15 cellular contexts compared by ENCODE assay signal in the genomic region with DNA sequence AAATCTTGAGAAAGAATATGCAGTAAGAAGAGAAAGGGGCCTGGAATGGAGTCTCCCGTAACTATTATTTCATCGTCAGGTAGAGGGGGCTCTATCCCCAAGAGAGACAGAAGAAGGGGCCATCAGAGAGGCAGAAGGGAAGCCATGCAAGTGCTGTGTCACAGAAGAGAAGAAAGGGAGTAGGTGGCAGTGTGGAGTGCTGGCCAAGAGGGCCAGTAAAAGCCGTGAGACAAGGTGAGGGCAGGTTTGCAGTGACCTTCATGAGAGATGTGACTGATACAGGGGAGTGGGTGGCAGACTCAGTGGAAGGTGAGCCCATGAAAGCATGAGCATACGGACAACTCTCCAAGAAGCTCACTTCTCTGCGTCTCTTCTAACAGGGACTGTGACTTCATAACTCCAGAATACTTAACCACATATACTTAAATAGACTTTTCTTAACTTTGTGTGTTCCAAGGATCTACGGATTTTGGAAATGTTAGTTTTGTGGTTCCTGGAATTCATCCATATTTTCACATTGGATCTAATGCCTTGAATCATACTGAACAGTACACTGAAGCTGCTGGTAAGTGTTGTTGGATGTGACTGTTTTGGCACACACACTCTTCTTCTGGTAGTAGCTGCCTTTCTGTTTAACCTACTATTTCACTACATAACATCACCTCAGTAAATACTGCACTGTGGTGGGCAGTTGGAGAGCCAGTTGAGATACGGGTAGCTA. TPM values are rescaled to one million over a fixed set of nuclear protein-coding genes. Genes with fewer than 3 reads are reported as not detected.
A peak's percentile ranks its signal among the peaks of the same experiment; 100 is the strongest.
DNase-seq lines count a peak whose midpoint lies in the region; ATAC-seq, FAIRE-seq and TF ChIP-seq lines count a peak whose summit lies in the region.
"Had no signal": no experiment of that assay in that cellular context is flagged by ENCODE, and none has a peak within 500 bp of the region (broad histone marks: within the 10 kb centered on the region; RNA-seq: fewer than 3 reads in every experiment).

No MANE protein-coding gene starts in this region.

- no peaks in the 10 kb centered on the region for H3K36me3 ChIP-seq in astrocyte (ENCODE audit: insufficient read depth, low read length)
- peaks cover 2 to 83% of the 10 kb centered on the region in 2 donors for H3K36me3 ChIP-seq in psoas muscle (ENCODE audit: insufficient read depth in 1 of 2, low read depth in 1 of 2)

- H3K14ac ChIP-seq in H9 (ENCODE audit: insufficient read depth, low read length), result no peak overlapping the region

- no peak overlapping the region for H4K8ac ChIP-seq in H9 (replicated peaks; ENCODE audit: insufficient read length, low read depth, low read length)

- no peaks in the 10 kb centered on the region for H3K79me1 ChIP-seq in H9 (ENCODE audit: insufficient read depth, low read depth, low read length, poor library complexity, severe bottlenecking)

- H3K9me3 Mint-ChIP-seq in H9 (no peaks in the 10 kb centered on the region), astrocyte (ENCODE audit: unreplicated experiment) (no peaks in the 10 kb centered on the region)
- H3K9me3 Mint-ChIP-seq: T-helper 2 cell treated with Interferon-gamma antibody and Interleukin-4, amounts not matched to agents 5 μg/mL and 100 μg/mL, for 36 hours had no signal

- H2BK20ac ChIP-seq in H9 (ENCODE audit: low read depth, low read length, poor library complexity, severe bottlenecking), result no peak overlapping the region

- peaks cover 4% of the 10 kb centered on the region in 2 experiments for H3K4me1 Mint-ChIP-seq in H9
- H3K4me1 Mint-ChIP-seq in astrocyte (ENCODE audit: low read depth, unreplicated experiment), result no peaks in the 10 kb centered on the region

- H3K4me3 Mint-ChIP-seq in H9, result no peak overlapping the region
- no peak overlapping the region for H3K4me3 Mint-ChIP-seq in astrocyte (ENCODE audit: unreplicated experiment)
- H3K4me3 Mint-ChIP-seq: T-helper 2 cell treated with Interferon-gamma antibody and Interleukin-4, amounts not matched to agents 5 μg/mL and 100 μg/mL, for 36 hours had no signal

- no peak overlapping the region for H3K4ac ChIP-seq in H9 (ENCODE audit: low read depth, low read length)

- no peaks in the 10 kb centered on the region for H3K27me3 Mint-ChIP-seq in H9 (ENCODE audit: low read depth)
- no peaks in the 10 kb centered on the region for H3K27me3 Mint-ChIP-seq in astrocyte (ENCODE audit: low read depth, unreplicated experiment)

- no peak overlapping the region for H3K18ac ChIP-seq in H9 (ENCODE audit: insufficient read length, low read depth, low read length)

- no peaks in the 10 kb centered on the region for H4K20me1 ChIP-seq in H9 (ENCODE audit: control insufficient read depth, insufficient read depth, insufficient read length)
- H4K20me1 ChIP-seq in astrocyte (ENCODE audit: insufficient read depth, low read length), result peaks cover 4% of the 10 kb centered on the region

- H3K4me2 ChIP-seq in H9 (ENCODE audit: insufficient read depth, insufficient read length, low read length) (no peak overlapping the region), astrocyte (ENCODE audit: low read length) (no peak overlapping the region)

- H4K5ac ChIP-seq in H9 (ENCODE audit: insufficient read length, low read depth, low read length), result no peak overlapping the region

- H2AK5ac ChIP-seq in H9 (ENCODE audit: insufficient read length, low read length), result no peak overlapping the region

- peaks cover 0 to 6% (median 0%) of the 10 kb centered on the region in 3 experiments; a peak in 2 of 7 replicates for H3K36me3 Mint-ChIP-seq in H9 (ENCODE audit: insufficient read depth in 1 of 3, low read depth in 3 of 3)
- peaks cover 4% of the 10 kb centered on the region for H3K36me3 Mint-ChIP-seq in astrocyte (ENCODE audit: low read depth, unreplicated experiment)

- H3K79me2 ChIP-seq in H9 (ENCODE audit: insufficient read depth, low read length) (no peaks in the 10 kb centered on the region), astrocyte (ENCODE audit: insufficient read depth, low read length) (no peaks in the 10 kb centered on the region)

- no peak overlapping the region for H3K23ac ChIP-seq in H9 (ENCODE audit: insufficient read length, low read depth, low read length)

- no peaks in the 10 kb centered on the region for H3K4me1 ChIP-seq in H9 (ENCODE audit: insufficient read depth, low read length)
- H3K4me1 ChIP-seq in astrocyte (ENCODE audit: insufficient read depth, low read length), result no peaks in the 10 kb centered on the region
- H3K4me1 ChIP-seq in psoas muscle, result peaks cover 20% of the 10 kb centered on the region
- no peaks in the 10 kb centered on the region for H3K4me1 ChIP-seq in foreskin keratinocyte

- WGBS in H9 (ENCODE audit: extremely low coverage, insufficient read length, low lambda C conversion rate), result no CpG with 5 or more reads among the region's 7 CpGs
- WGBS in psoas muscle, 3 donors, result 43 to 61% (median 47%) methylated on average over 7 of the region's 7 CpGs

- H2BK12ac ChIP-seq in H9 (ENCODE audit: insufficient read length, low read depth, low read length), result no peak overlapping the region

- H3K27ac ChIP-seq in H9 (ENCODE audit: insufficient read length, low read depth, low read length) (no peak overlapping the region), astrocyte (ENCODE audit: low read depth, low read length) (no peak overlapping the region), psoas muscle (peak overlapping the region; percentile 90), foreskin keratinocyte (no peak overlapping the region)

- H2BK5ac ChIP-seq in H9 (ENCODE audit: insufficient read length, low read length), result no peak overlapping the region

- intact Hi-C loops in left ventricle myocardium superior (cut with micrococcal nuclease), result no loop called here
- intact Hi-C loops in psoas muscle (cut with DNase I), result no loop called here

- H2BK15ac ChIP-seq in H9 (ENCODE audit: low read depth, low read length), result no peak overlapping the region

- peak; percentile 66 for DNase-seq in H9
- DNase-seq in astrocyte (ENCODE audit: low read depth), result peak; percentile 54
- DNase-seq in left ventricle myocardium superior, result no peak
- no peak for DNase-seq in psoas muscle
- DNase-seq in inferior parietal cortex (ENCODE audit: extremely low spot score), result no peak
- DNase-seq in foreskin keratinocyte, result no peak
- no peak for DNase-seq in NCI-H2081 treated with DMSO at 0.1 percent for 48 hours (lab: John Stamatoyannopoulos, UW)
- DNase-seq: activated gamma-delta T cell, NCI-H226 had no signal

- H3T11ph ChIP-seq in H9 (ENCODE audit: low read length), result no peak overlapping the region

- H3K9ac ChIP-seq in H9 (ENCODE audit: extremely low read depth, insufficient read length, low read length) (no peak overlapping the region), astrocyte (ENCODE audit: low read length) (no peak overlapping the region)

- FAIRE-seq in astrocyte (lab: Jason Lieb, UNC), result no peak
- FAIRE-seq: colon, islet of Langerhans had no signal

- no peak overlapping the region for H2AFZ ChIP-seq in H9 (ENCODE audit: low read length)
- H2AFZ ChIP-seq in astrocyte (ENCODE audit: low read depth, low read length), result no peak overlapping the region

- no peaks in the 10 kb centered on the region for H3K23me2 ChIP-seq in H9 (ENCODE audit: insufficient read length, low read depth, low read length, poor library complexity, severe bottlenecking)

- H3K27me3 ChIP-seq in H9 (ENCODE audit: insufficient read depth, low read length), result no peaks in the 10 kb centered on the region
- H3K27me3 ChIP-seq in astrocyte (ENCODE audit: insufficient read depth, low read length), result no peaks in the 10 kb centered on the region
- H3K27me3 ChIP-seq in psoas muscle (ENCODE audit: insufficient read depth in 3 of 3, low read length in 2 of 3), result no peaks in the 10 kb centered on the region
- H3K27me3 ChIP-seq in foreskin keratinocyte, result no peaks in the 10 kb centered on the region

- ATAC-seq in left ventricle myocardium superior (peak; percentile 85), psoas muscle (peak; percentile 74 to 78 (median 78)), foreskin keratinocyte (no peak), HG03175 (IDR thresholded peaks at IDR 0.05; ENCODE audit: unreplicated experiment) (no peak)

- H3K27ac Mint-ChIP-seq in H9 (0 out of 7 replicates have a peak overlapping the region, but pooled peaks of 1 of the 3 experiments have one; percentile 3), astrocyte (ENCODE audit: unreplicated experiment) (no peak overlapping the region)
- H3K27ac Mint-ChIP-seq: T-helper 2 cell treated with Interferon-gamma antibody and Interleukin-4, amounts not matched to agents 5 μg/mL and 100 μg/mL, for 36 hours had no signal

- no peaks in the 10 kb centered on the region for H3K9me3 ChIP-seq in H9 (ENCODE audit: control insufficient read depth, low read depth, low read length)
- H3K9me3 ChIP-seq in astrocyte (ENCODE audit: insufficient read depth, low read depth, low read length), result no peaks in the 10 kb centered on the region
- no peaks in the 10 kb centered on the region for H3K9me3 ChIP-seq in psoas muscle

- no peak overlapping the region for H2BK120ac ChIP-seq in H9 (ENCODE audit: low read depth, low read length, poor library complexity, severe bottlenecking)

- TF ChIP-seq CTCF in H9 (conservative IDR thresholded peaks at IDR 0.05) (peak; percentile 60; the same call in 2 of the 3 replicates), astrocyte (IDR thresholded peaks at IDR 0.05; ENCODE audit: insufficient read depth, low read depth, low read length) (no peak), psoas muscle (IDR thresholded peaks at IDR 0.05) (no peak), foreskin keratinocyte (conservative IDR thresholded peaks at IDR 0.05) (no peak)

- no peak overlapping the region for H4K91ac ChIP-seq in H9 (ENCODE audit: insufficient read length, low read depth, low read length)

- H3K56ac ChIP-seq in H9 (ENCODE audit: insufficient read length, low read depth, low read length), result no peak overlapping the region

- H3K4me3 ChIP-seq in astrocyte (ENCODE audit: insufficient read depth, low read depth, low read length), result no peak overlapping the region
- H3K4me3 ChIP-seq in psoas muscle, result peak overlapping the region; percentile 40

RNA-seq across cellular contexts. Expression of a gene that starts 15.6 kb away (rescaled TPM):
- 8.3 and 8.4 TPM in 2 replicates for total RNA-seq in H9 (2021)
- 7.7 and 10.4 TPM in 2 replicates for total RNA-seq in astrocyte
- 11.8 TPM for total RNA-seq in left ventricle myocardium superior
- total RNA-seq in psoas muscle, result 10 to 100 TPM; 13.1 to 56.2 (median 25.0) TPM
- polyA plus RNA-seq in psoas muscle, result 10 to 100 TPM in 1 of 3 donors, 1 to 10 TPM in 2; 2.7 to 24.2 (median 7.0) TPM
- total RNA-seq in foreskin keratinocyte, result 17.3 and 18.4 TPM in 2 replicates
- 4.2 and 5.8 TPM in 2 replicates for polyA plus RNA-seq in foreskin keratinocyte

RNA-seq across cellular contexts. Expression of a gene that starts 43.6 kb away (rescaled TPM):
- 7.5 and 7.6 TPM in 2 replicates for total RNA-seq in H9 (2021)
- total RNA-seq in astrocyte, result 7.0 and 9.2 TPM in 2 replicates
- total RNA-seq in left ventricle myocardium superior, result 0.07 TPM
- total RNA-seq in psoas muscle, result under 1 TPM; 0.21 to 0.71 (median 0.24) TPM
- polyA plus RNA-seq in psoas muscle, result under 1 TPM; 0.09 to 0.29 (median 0.13) TPM
- total RNA-seq in foreskin keratinocyte, result 0.32 and 0.51 TPM in 2 replicates
- 0.30 and 0.33 TPM in 2 replicates for polyA plus RNA-seq in foreskin keratinocyte
- total RNA-seq: RPMI7951 had no signal

RNA-seq across cellular contexts. Expression of a gene that starts 55.7 kb away (rescaled TPM):
- total RNA-seq in H9 (2021) (0.26 and 0.33 TPM in 2 replicates), astrocyte (not detected in 2 replicates), left ventricle myocardium superior (not detected), psoas muscle (under 1 TPM in 2 of 4 donors, not detected in 2; 0.15 TPM), foreskin keratinocyte (not detected in 2 replicates)
- polyA plus RNA-seq in psoas muscle (under 1 TPM in 2 of 3 donors, not detected in 1; 0.04 to 0.05 TPM), foreskin keratinocyte (not detected in 2 replicates)
- total RNA-seq: RPMI7951 had no signal
- polyA plus RNA-seq: neural cell had no signal

Comparison
In these comparisons a context has a peak if more than half of its experiments do, and no peak if none do; other contexts are left out.
1. DNase-seq: peak in H9 (single experiment) and astrocyte (single experiment); none in left ventricle myocardium superior (single experiment), psoas muscle (0 of 2), inferior parietal cortex (single experiment), foreskin keratinocyte (0 of 2) and NCI-H2081 treated with DMSO at 0.1 percent for 48 hours (single experiment).
2. ATAC-seq: peak in left ventricle myocardium superior (single experiment) and psoas muscle (4 of 4); none in foreskin keratinocyte (single experiment) and HG03175 (single experiment).